20 cellular contexts compared by ENCODE assay signal in genomic region chr7:124942405-124942804, GRCh38.
"Had no signal": no experiment of that assay in that cellular context is flagged by ENCODE, and none has a peak within 500 bp of the region (broad histone marks: within the 10 kb centered on the region; RNA-seq: fewer than 3 reads in every experiment).

No MANE protein-coding gene starts in this region.

- H3K27ac ChIP-seq: RWPE1 had no signal

- DNase-seq: Karpas-422, KG1, MG63, NCI-H1092, NCI-H1105 treated with DMSO at 0.1 percent for 48 hours, NCI-H1417 treated with DMSO at 0.1 percent for 48 hours, NCI-H146, NCI-H1694 treated with DMSO at 0.1 percent for 48 hours, NCI-H1930, NCI-H2081, NCI-H2107, NCI-H2227 treated with DMSO at 0.1 percent for 48 hours, NCI-H524, NCI-H526 treated with DMSO at 0.1 percent for 48 hours, NCI-H774, PC-3, SHP77 had no signal

- H3K9me3 ChIP-seq: MG63 had no signal

- H3K36me3 ChIP-seq: MG63 had no signal

- H3K4me3 ChIP-seq: MG63 had no signal

- H3K27me3 ChIP-seq: MG63 had no signal

- ATAC-seq: Panc1, PC-3, SK-N-SH treated with all-trans-retinoic acid at 6 μM for 48 hours had no signal
